ENCODE assay signal across 1 cellular context in the genomic region with DNA sequence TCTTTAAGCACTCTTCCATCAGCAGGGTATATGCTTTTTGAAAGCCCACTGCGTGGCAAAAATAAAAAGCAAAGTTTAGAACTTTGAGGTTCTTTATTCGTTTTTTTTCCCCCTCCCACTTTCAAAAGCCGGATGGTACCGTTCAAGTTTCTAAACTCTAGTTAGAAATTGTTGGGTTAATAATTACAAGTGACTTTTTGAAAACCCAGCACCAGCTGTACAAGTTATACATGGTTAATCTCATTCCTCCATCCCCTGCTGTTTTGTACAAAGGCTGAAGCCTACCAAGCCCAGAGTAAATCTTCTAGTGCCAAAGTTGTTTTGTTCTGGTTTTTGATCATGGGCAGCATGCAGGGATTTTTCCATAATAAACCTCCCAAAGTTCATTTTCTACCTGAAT.
TF ChIP-seq lines count a peak whose summit lies in the region.

No MANE protein-coding gene starts in this region.

TF ChIP-seq in A549, 52 proteins besides CTCF, POLR2A, EP300 and RAD21 (continued from another document):
- TF ChIP-seq, protein P1, sequence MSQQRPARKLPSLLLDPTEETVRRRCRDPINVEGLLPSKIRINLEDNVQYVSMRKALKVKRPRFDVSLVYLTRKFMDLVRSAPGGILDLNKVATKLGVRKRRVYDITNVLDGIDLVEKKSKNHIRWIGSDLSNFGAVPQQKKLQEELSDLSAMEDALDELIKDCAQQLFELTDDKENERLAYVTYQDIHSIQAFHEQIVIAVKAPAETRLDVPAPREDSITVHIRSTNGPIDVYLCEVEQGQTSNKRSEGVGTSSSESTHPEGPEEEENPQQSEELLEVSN (IDR thresholded peaks at IDR 0.05; ENCODE audit: borderline replicate concordance, low read depth), result no peak
- TF ChIP-seq PHF8 (IDR thresholded peaks at IDR 0.05; ENCODE audit: borderline replicate concordance, low read depth) (no peak), SMC3 (IDR thresholded peaks at IDR 0.05) (no peak), GATA3 (IDR thresholded peaks at IDR 0.05; ENCODE audit: borderline replicate concordance) (no peak), EHMT2 (IDR thresholded peaks at IDR 0.05; ENCODE audit: low read depth) (no peak), KDM1A (IDR thresholded peaks at IDR 0.05; ENCODE audit: low read depth) (no peak), FOXS1 (CRISPR knock-in tag; IDR thresholded peaks at IDR 0.05) (no peak)
- TF ChIP-seq, protein P2, sequence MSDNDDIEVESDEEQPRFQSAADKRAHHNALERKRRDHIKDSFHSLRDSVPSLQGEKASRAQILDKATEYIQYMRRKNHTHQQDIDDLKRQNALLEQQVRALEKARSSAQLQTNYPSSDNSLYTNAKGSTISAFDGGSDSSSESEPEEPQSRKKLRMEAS (IDR thresholded peaks at IDR 0.05), result no peak
